17 cellular contexts compared by ENCODE assay signal in genomic region chr1:162818136-162818535, GRCh38. TPM values are rescaled to one million over a fixed set of nuclear protein-coding genes. Genes with fewer than 3 reads are reported as not detected.
"Had no signal": no experiment of that assay in that cellular context is flagged by ENCODE, and none has a peak within 500 bp of the region (broad histone marks: within the 10 kb centered on the region; RNA-seq: fewer than 3 reads in every experiment).

No MANE protein-coding gene starts in this region.

RNA-seq across cellular contexts. Expression of gene CCDC190, which starts 42.8 kb away (rescaled TPM):
- total RNA-seq: activated naive CD4-positive, alpha-beta T cell treated with anti-CD3 and anti-CD28 coated beads for 36 hours; activated naive CD4-positive, alpha-beta T cell treated with anti-CD3 and anti-CD28 coated beads, Interleukin-2, amount 50 U/mL, for 72 hours; activated naive CD8-positive, alpha-beta T cell treated with anti-CD3 and anti-CD28 coated beads for 36 hours; activated naive CD8-positive, alpha-beta T cell treated with anti-CD3 and anti-CD28 coated beads, Interleukin-2, amount 10 ng/mL, durations not matched to agents 7 days and 5 days; activated T-cell treated with anti-CD3 and anti-CD28 coated beads, Interleukin-2, amount 50 U/mL, for 4 hours; activated T-cell treated with anti-CD3 and anti-CD28 coated beads, Interleukin-2, amount 50 U/mL, for 72 hours; activated T-helper 1 cell treated with anti-CD3 and anti-CD28 coated beads, Interleukin-12 subunit alpha, Interleukin-12 subunit beta, Interleukin-2, Interleukin-4 antibody, amounts not matched to agents 30 ng/mL and 10 ng/mL and 1 ng/mL, durations not matched to agents 14 hours and 24 hours and 36 hours; activated T-helper 17 cell treated with anti-CD3 and anti-CD28 coated beads, Interleukin-2, amount 50 U/mL, for 72 hours; activated T-helper 2 cell treated with anti-CD3 and anti-CD28 coated beads, Interferon-gamma antibody, Interleukin-2, Interleukin-4, amounts not matched to agents 10 μg/mL and 5 μg/mL and 100 μg/mL, durations not matched to agents 14 hours and 24 hours and 36 hours; adrenal gland; astrocyte; body of pancreas; breast epithelium; bronchial epithelial cell; cardiac muscle cell; cerebellum had no signal
- polyA plus RNA-seq: adipose tissue, adrenal gland, cardiac muscle cell had no signal
